In the genomic region with DNA sequence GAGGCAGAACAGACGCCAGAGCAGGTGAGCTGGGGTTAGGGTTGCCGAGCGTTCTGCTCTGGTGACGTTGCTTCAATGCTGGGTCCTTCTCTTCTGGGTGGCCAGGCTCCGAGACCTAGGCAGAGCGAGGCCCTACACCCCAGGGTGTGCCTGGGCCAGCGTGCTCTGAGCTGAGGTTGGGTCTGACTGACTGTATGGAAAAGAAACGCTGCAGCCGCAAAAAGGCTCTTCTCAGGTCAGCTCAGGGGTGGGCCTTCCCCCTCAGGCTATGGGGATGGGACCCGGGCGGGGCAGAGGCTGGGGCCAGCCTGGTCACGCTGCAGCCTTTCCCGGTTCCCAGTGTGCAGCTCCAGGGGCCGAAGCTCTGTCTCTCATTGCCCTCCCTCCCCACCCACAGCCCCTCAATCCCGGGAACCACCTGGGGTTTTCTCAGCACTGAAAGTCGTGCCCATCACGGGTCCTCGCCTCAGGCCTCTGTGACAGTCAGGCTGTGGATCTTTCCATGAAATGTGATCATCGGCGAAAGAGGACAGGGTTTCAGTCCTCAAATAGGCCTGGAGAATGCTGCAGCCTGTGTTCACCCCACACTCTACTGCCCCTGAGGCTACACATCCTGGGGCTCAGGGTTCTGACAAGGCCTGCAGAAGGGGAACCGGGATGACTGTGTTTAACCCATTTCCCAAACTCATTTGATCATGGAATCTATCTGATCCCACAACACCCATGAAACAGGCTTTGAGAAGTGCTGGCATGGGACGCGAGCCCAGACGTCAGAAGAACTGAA, we compare ENCODE assay signal across 18 cellular contexts. TPM values are rescaled to one million over a fixed set of nuclear protein-coding genes. Genes with fewer than 3 reads are reported as not detected.
DNase-seq lines count a peak whose midpoint lies in the region; ATAC-seq, FAIRE-seq and TF ChIP-seq lines count a peak whose summit lies in the region.
"Had no signal": no experiment of that assay in that cellular context is flagged by ENCODE, and none has a peak within 500 bp of the region (broad histone marks: within the 10 kb centered on the region; RNA-seq: fewer than 3 reads in every experiment).

No MANE protein-coding gene starts in this region.

- no peak overlapping the region for H4K5ac ChIP-seq in H1 (ENCODE audit: insufficient read length, low read depth, low read length)

- peaks cover 0 to 9% (median 6%) of the 10 kb centered on the region in 4 experiments; a peak in 5 of 7 replicates for H3K4me1 ChIP-seq in H1 (replicated peaks in 1 of 4; ENCODE audit: control insufficient read depth in 3 of 4, insufficient read depth in 4 of 4, low read length in 3 of 4)
- peaks cover 0 to 12% of the 10 kb centered on the region in 2 donors for H3K4me1 ChIP-seq in neuronal stem cell (ENCODE audit: control insufficient read depth in 2 of 2, insufficient read depth in 1 of 2, low read depth in 1 of 2, low read length in 2 of 2)

- H2BK15ac ChIP-seq in H1 (ENCODE audit: low read length), result 0 out of 2 replicates have a peak overlapping the region, but pooled peaks have one; percentile 34
- H2BK15ac ChIP-seq in neuronal stem cell (ENCODE audit: low read length), result peak overlapping the region; percentile 26

- H2BK12ac ChIP-seq in H1 (ENCODE audit: low read depth, low read length) (no peak overlapping the region), neuronal stem cell (ENCODE audit: low read length) (no peak overlapping the region)

- no peaks in the 10 kb centered on the region for H3K79me2 ChIP-seq in H1 (ENCODE audit: control insufficient read depth in 1 of 2, insufficient read depth in 2 of 2, low read length in 2 of 2)

- H3K14ac ChIP-seq in H1 (ENCODE audit: insufficient read length) (no peak overlapping the region), neuronal stem cell (ENCODE audit: low read length) (peak overlapping the region; percentile 73)

- H3K36me3 ChIP-seq in H1 (ENCODE audit: control insufficient read depth in 2 of 4, insufficient read depth in 4 of 4, low read length in 3 of 4) (no peaks in the 10 kb centered on the region), neuronal stem cell (replicated peaks in 1 of 2; ENCODE audit: control insufficient read depth in 2 of 2, insufficient read depth in 2 of 2, low read length in 2 of 2) (no peaks in the 10 kb centered on the region)

- H3K56ac ChIP-seq in H1 (replicated peaks; ENCODE audit: insufficient read length, low read depth, low read length), result no peak overlapping the region

- H3K4ac ChIP-seq in H1 (replicated peaks; ENCODE audit: insufficient read length, low read depth, low read length) (no peak overlapping the region), neuronal stem cell (ENCODE audit: low read length) (no peak overlapping the region)

- peaks cover 0 to 4% (median 0%) of the 10 kb centered on the region in 4 experiments; a peak in 1 of 7 replicates for H3K27me3 ChIP-seq in H1 (replicated peaks in 1 of 4; ENCODE audit: control insufficient read depth in 3 of 4, extremely low read depth in 1 of 4, insufficient read depth in 3 of 4, low read length in 3 of 4)
- H3K27me3 ChIP-seq in neuronal stem cell (ENCODE audit: control insufficient read depth in 3 of 3, insufficient read depth in 3 of 3, low read depth in 1 of 3, low read length in 3 of 3), result peaks cover 0 to 20% (median 0%) of the 10 kb centered on the region in 3 experiments

- H3K9ac ChIP-seq in H1 (replicated peaks in 1 of 4; ENCODE audit: extremely low read depth in 1 of 4, low read depth in 3 of 4, low read length in 3 of 4) (no peak overlapping the region), neuronal stem cell (ENCODE audit: low read depth, low read length, poor library complexity) (peak overlapping the region; percentile 45)

- no peaks in the 10 kb centered on the region for H3K36me3 Mint-ChIP-seq in activated naive CD4-positive, alpha-beta T cell treated with anti-CD3 and anti-CD28 coated beads, Interleukin-2, amount 10 ng/mL, durations not matched to agents 7 days and 5 days
- H3K36me3 Mint-ChIP-seq: CD8-positive, alpha-beta T cell had no signal

- no peaks in the 10 kb centered on the region for H3K4me1 Mint-ChIP-seq in activated naive CD4-positive, alpha-beta T cell treated with anti-CD3 and anti-CD28 coated beads, Interleukin-2, amount 10 ng/mL, durations not matched to agents 7 days and 5 days

- WGBS in H1 (ENCODE audit: extremely low coverage in 1 of 2, insufficient coverage in 1 of 2, insufficient read length in 1 of 2, insufficient replicate concordance in 2 of 2, low coverage in 1 of 2, low lambda C conversion rate in 2 of 2, missing lambda C conversion rate in 1 of 2), 2 experiments, result 90% methylated on average over 20 of the region's 24 CpGs; no CpG with 5 or more reads in 1 of the 2 experiments
- no CpG with 5 or more reads among the region's 24 CpGs for WGBS in neuronal stem cell (ENCODE audit: extremely low coverage in 2 of 2, insufficient read length in 2 of 2, insufficient replicate concordance in 1 of 2), 2 donors

- no peaks in the 10 kb centered on the region for H3K23me2 ChIP-seq in H1 (ENCODE audit: low read depth, low read length)

- H2AK5ac ChIP-seq in H1 (ENCODE audit: low read depth, low read length) (no peak overlapping the region), neuronal stem cell (ENCODE audit: low read depth, low read length) (peak overlapping the region; percentile 64)

- POLR2A ChIA-PET in H1 (lab: Charles Lee; ENCODE audit: partially characterized antibody), result no interaction called here

- H3K27ac ChIP-seq in H1 (ENCODE audit: low read depth, low read length) (no peak overlapping the region), neuronal stem cell (replicated peaks; ENCODE audit: low read length) (no peak overlapping the region)

- TF ChIP-seq POLR2A in H1 (IDR thresholded peaks at IDR 0.05; ENCODE audit: control extremely low read depth in 1 of 2, low read depth in 2 of 2, low read length in 2 of 2), result no peak

- no peaks in the 10 kb centered on the region for H3K9me3 ChIP-seq in H1 (ENCODE audit: insufficient read depth in 2 of 2, low read depth in 1 of 2, low read length in 1 of 2)
- no peaks in the 10 kb centered on the region for H3K9me3 ChIP-seq in neuronal stem cell (replicated peaks in 1 of 2; ENCODE audit: control insufficient read depth in 2 of 2, insufficient read depth in 1 of 2, low read depth in 1 of 2, low read length in 2 of 2)

- DNase-seq in activated naive CD4-positive, alpha-beta T cell treated with anti-CD3 and anti-CD28 coated beads, Interleukin-2, amount 10 ng/mL, durations not matched to agents 7 days and 5 days, result peak; percentile 5
- DNase-seq in activated naive CD4-positive, alpha-beta T cell treated with Interleukin-2 at 50 U/mL for 16 hours, result no peak
- peak in 1 of 2 experiments; percentile 42 for DNase-seq in H1 (ENCODE audit: low read depth in 1 of 2, low spot score in 2 of 2)
- no peak for DNase-seq in neuronal stem cell (ENCODE audit: low spot score)
- DNase-seq in ureter (ENCODE audit: low spot score), result peak; percentile 38
- no peak for DNase-seq in NOMO-1 (lab: John Stamatoyannopoulos, UW; ENCODE audit: unreplicated experiment in 2 of 2)
- no peak for DNase-seq in epidermal melanocyte (ENCODE audit: insufficient read length, low spot score)
- DNase-seq: DND-41, GF-D8, GOT3, HFFc6, MM.1S, NCI-H1105, NCI-H187, NCI-H524 had no signal

- H3K4me3 Mint-ChIP-seq in activated naive CD4-positive, alpha-beta T cell treated with anti-CD3 and anti-CD28 coated beads, Interleukin-2, amount 10 ng/mL, durations not matched to agents 7 days and 5 days, result no peak overlapping the region
- H3K4me3 Mint-ChIP-seq: CD8-positive, alpha-beta T cell; HFFc6 had no signal

- no peak overlapping the region for H3K4me3 ChIP-seq in H1 (ENCODE audit: extremely low read depth in 1 of 4, insufficient read depth in 2 of 4, low read depth in 3 of 4, low read length in 4 of 4)
- H3K4me3 ChIP-seq in neuronal stem cell (ENCODE audit: low read length in 2 of 2), result no peak overlapping the region

- no peaks in the 10 kb centered on the region for H3K9me3 Mint-ChIP-seq in activated naive CD4-positive, alpha-beta T cell treated with anti-CD3 and anti-CD28 coated beads, Interleukin-2, amount 10 ng/mL, durations not matched to agents 7 days and 5 days
- H3K9me3 Mint-ChIP-seq: CD8-positive, alpha-beta T cell; HFFc6 had no signal

- no peak overlapping the region for H2BK5ac ChIP-seq in H1 (ENCODE audit: low read depth, low read length)
- H2BK5ac ChIP-seq in neuronal stem cell (ENCODE audit: low read length), result peak overlapping the region; percentile 26

- no peak for TF ChIP-seq RAD21 in H1 (IDR thresholded peaks at IDR 0.05 in 1 of 2, conservative IDR thresholded peaks at IDR 0.05 in 1 of 2; ENCODE audit: low read depth in 2 of 2, low read length in 2 of 2)

- H4K91ac ChIP-seq in H1 (replicated peaks; ENCODE audit: insufficient read length, low read length) (no peak overlapping the region), neuronal stem cell (ENCODE audit: low read depth, low read length, poor library complexity) (no peak overlapping the region)

- no peak overlapping the region for H3K27ac Mint-ChIP-seq in activated naive CD4-positive, alpha-beta T cell treated with anti-CD3 and anti-CD28 coated beads, Interleukin-2, amount 10 ng/mL, durations not matched to agents 7 days and 5 days
- H3K27ac Mint-ChIP-seq: CD8-positive, alpha-beta T cell; HFFc6 had no signal

- no peak for ATAC-seq in GM21529 (IDR thresholded peaks at IDR 0.05; ENCODE audit: unreplicated experiment)
- ATAC-seq: CD8-positive, alpha-beta T cell had no signal

- peak overlapping the region; percentile 80; the same call in 1 of the 2 replicates for H4K8ac ChIP-seq in H1 (ENCODE audit: extremely low read depth, insufficient read depth, low read length)
- H4K8ac ChIP-seq in neuronal stem cell (ENCODE audit: low read depth, low read length), result no peak overlapping the region

- H4K20me1 ChIP-seq in H1 (replicated peaks in 1 of 2; ENCODE audit: control insufficient read depth in 1 of 2, insufficient read depth in 2 of 2, low read length in 2 of 2), result no peaks in the 10 kb centered on the region

- H3K79me1 ChIP-seq in H1 (ENCODE audit: low read depth, low read length), result no peaks in the 10 kb centered on the region
- no peaks in the 10 kb centered on the region for H3K79me1 ChIP-seq in neuronal stem cell (ENCODE audit: low read depth, low read length)

- H2AFZ ChIP-seq in H1 (ENCODE audit: low read length), result no peak overlapping the region
- no peak overlapping the region for H2AFZ ChIP-seq in neuronal stem cell (ENCODE audit: low read length)

- H2BK20ac ChIP-seq in H1 (ENCODE audit: low read length), result no peak overlapping the region

- no peak for FAIRE-seq in H1 (lab: Jason Lieb, UNC)
- FAIRE-seq: RCC 7860 had no signal

- H3K18ac ChIP-seq in H1 (ENCODE audit: extremely low read depth, low read length), result no peak overlapping the region
- H3K18ac ChIP-seq in neuronal stem cell (ENCODE audit: low read length), result peak overlapping the region; percentile 60

- H2BK120ac ChIP-seq in H1 (replicated peaks; ENCODE audit: low read depth, low read length) (no peak overlapping the region), neuronal stem cell (ENCODE audit: low read depth, low read length) (no peak overlapping the region)

- no peak for TF ChIP-seq EP300 in H1 (IDR thresholded peaks at IDR 0.05; ENCODE audit: borderline replicate concordance in 1 of 2, low read depth in 2 of 2, low read length in 2 of 2)

- no peak overlapping the region for H3K4me2 ChIP-seq in H1 (ENCODE audit: insufficient read depth in 1 of 2, low read depth in 2 of 2, low read length in 2 of 2)
- H3K4me2 ChIP-seq in neuronal stem cell (ENCODE audit: insufficient read depth, low read length, poor library complexity, severe bottlenecking), result no peak overlapping the region

- peaks cover 11% of the 10 kb centered on the region for H3K27me3 Mint-ChIP-seq in activated naive CD4-positive, alpha-beta T cell treated with anti-CD3 and anti-CD28 coated beads, Interleukin-2, amount 10 ng/mL, durations not matched to agents 7 days and 5 days

- CTCF ChIA-PET in activated naive CD4-positive, alpha-beta T cell treated with anti-CD3 and anti-CD28 coated beads, Interleukin-2, amount 10 ng/mL, durations not matched to agents 7 days and 5 days (lab: Charles Lee), result no interaction called here
- CTCF ChIA-PET in H1 (lab: Charles Lee; ENCODE audit: partially characterized antibody), result interaction anchor here (1.1 to 7.7 kb wide), 6 partner anchors 9 to 580 kb away, joined by 3 to 44 read pairs (median 7); no protein-coding TSS in a partner anchor

- no peak for TF ChIP-seq CTCF in H1 (IDR thresholded peaks at IDR 0.05; ENCODE audit: control extremely low read depth in 1 of 3, insufficient read depth in 1 of 3, low read depth in 1 of 3, low read length in 3 of 3)

- H3K23ac ChIP-seq in H1 (ENCODE audit: insufficient read length) (no peak overlapping the region), neuronal stem cell (ENCODE audit: low read depth, low read length, poor library complexity) (peak overlapping the region; percentile 39)

RNA-seq across cellular contexts. Expression of gene CYP26B1, which starts 19.4 kb away (rescaled TPM):
- 0.36 and 0.69 TPM in 2 replicates for total RNA-seq in H1 (2021; fragmentation: NEBNext Ultra II Directional; extraction: Animal tissue kit (Norgen Biotek cat#: 25700))
- 0.06 and 0.19 TPM in 2 replicates for polyA plus RNA-seq in H1 (2011; rRNA removed)
- 0.34 TPM for polyA plus RNA-seq in H1 (2011; cell fraction: cytosol; rRNA removed)
- polyA plus RNA-seq in H1 (2011; cell fraction: nucleus; rRNA removed), result 0.53 TPM
- polyA plus RNA-seq in H1 (2012, experiment 1 of 2), result 0.08 to 0.77 TPM (median 0.23 TPM) in 4 replicates
- 0.08 TPM for polyA plus RNA-seq in H1 (2012, experiment 2 of 2)
- 0.12 TPM for polyA plus RNA-seq in H1 (2013, experiment 1 of 2)
- polyA plus RNA-seq in H1 (2013, experiment 2 of 2), result 0.09 TPM
- polyA minus RNA-seq in H1 (2011; rRNA and poly(A)+ RNA removed), result 0.13 and 0.24 TPM in 2 replicates
- polyA minus RNA-seq in H1 (2011; cell fraction: cytosol; rRNA and poly(A)+ RNA removed), result not detected
- 0.10 TPM for polyA minus RNA-seq in H1 (2011; cell fraction: nucleus; rRNA and poly(A)+ RNA removed)
- 1.0 TPM for polyA plus RNA-seq in neuronal stem cell (2013, experiment 1 of 2)
- polyA plus RNA-seq in neuronal stem cell (2013, experiment 2 of 2), result 0.68 TPM
- total RNA-seq in ureter, result 1.1 TPM
- total RNA-seq: CD8-positive, alpha-beta T cell had no signal

Comparison
In these comparisons a context has a peak if more than half of its experiments do, and no peak if none do; other contexts are left out.
1. DNase-seq: peak in activated naive CD4-positive, alpha-beta T cell treated with anti-CD3 and anti-CD28 coated beads, Interleukin-2, amount 10 ng/mL, durations not matched to agents 7 days and 5 days (single experiment) and ureter (single experiment); none in activated naive CD4-positive, alpha-beta T cell treated with Interleukin-2 at 50 U/mL for 16 hours (single experiment), neuronal stem cell (single experiment), NOMO-1 (0 of 2) and epidermal melanocyte (single experiment).